ENCODE assay signal across 7 cellular contexts in the genomic region with DNA sequence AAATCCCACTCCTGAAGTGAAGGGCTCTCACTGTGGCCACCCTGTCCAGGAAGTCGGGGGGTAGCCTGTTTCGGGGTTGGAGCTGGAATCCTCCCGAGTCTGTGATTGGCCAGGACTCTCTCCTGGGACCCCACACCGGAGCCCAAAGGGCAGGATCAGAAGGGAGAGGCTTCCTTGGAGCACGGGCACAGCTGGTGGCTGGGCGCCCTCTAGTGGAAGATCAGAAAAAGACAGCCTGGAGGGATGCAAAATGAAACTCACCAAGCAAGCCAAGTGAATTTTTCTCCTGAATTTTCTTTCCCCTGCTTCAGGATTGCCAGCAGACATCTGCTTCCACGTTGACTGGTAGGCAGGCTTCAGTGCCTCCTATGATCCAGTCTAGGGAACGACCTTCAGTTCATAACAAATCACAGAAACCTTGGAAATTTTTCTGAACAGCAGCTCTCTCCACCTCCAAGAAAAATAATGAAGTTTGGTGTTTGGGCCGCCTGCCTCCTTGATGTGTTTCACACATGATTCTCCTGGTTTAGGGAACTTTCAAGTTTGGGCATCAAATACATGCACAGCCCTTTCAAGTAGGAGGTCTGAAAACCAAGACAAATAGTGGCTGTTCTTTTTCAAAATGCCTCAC.
DNase-seq lines count a peak whose midpoint lies in the region; TF ChIP-seq lines count a peak whose summit lies in the region.

No MANE protein-coding gene starts in this region.

- no peak overlapping the region for H3K4me3 ChIP-seq in GM12875 (ENCODE audit: low read depth, low read length)

- DNase-seq in NCI-H1105 treated with DMSO at 0.1 percent for 48 hours (lab: John Stamatoyannopoulos, UW) (peak; percentile 65), T1000 (lab: John Stamatoyannopoulos, UW) (peak; percentile 34), immature natural killer cell (peak; percentile 44 to 55 (median 46)), cerebellar nuclear complex (lab: John Stamatoyannopoulos, UW) (no peak)
- peak; percentile 27 to 65 (median 40) for DNase-seq in stimulated activated CD4-positive, alpha-beta T cell treated with anti-CD3 and anti-CD28 coated beads, Interleukin-12 subunit alpha, Interleukin-12 subunit beta, amount 100 ng/mL, for 48 hours (ENCODE audit: low read depth in 2 of 3, low spot score in 1 of 3)

- H3K4me3 Mint-ChIP-seq in brain (no peak overlapping the region), immature natural killer cell (no peak overlapping the region)

- H3K27ac Mint-ChIP-seq in brain (peak overlapping the region in 1 of 5 experiments; percentile 45), immature natural killer cell (no peak overlapping the region)

- peaks cover 6% of the 10 kb centered on the region for H3K4me1 Mint-ChIP-seq in brain
- H3K4me1 Mint-ChIP-seq in immature natural killer cell: peaks cover 10 to 12% of the 10 kb centered on the region in 2 donors

- TF ChIP-seq CTCF in GM12875 (IDR thresholded peaks at IDR 0.05; ENCODE audit: borderline replicate concordance, insufficient read depth, low read depth, low read length) (peak; percentile 90), brain (conservative IDR thresholded peaks at IDR 0.05) (peak; percentile 89 to 96)

- peaks cover 0 to 1% (median 0%) of the 10 kb centered on the region in 5 experiments for H3K9me3 Mint-ChIP-seq in brain
- no peaks in the 10 kb centered on the region for H3K9me3 Mint-ChIP-seq in immature natural killer cell

- peaks cover 10% of the 10 kb centered on the region for H3K27me3 Mint-ChIP-seq in brain
- H3K27me3 Mint-ChIP-seq in immature natural killer cell (ENCODE audit: low read depth in 3 of 3): peaks cover 0 to 11% (median 4%) of the 10 kb centered on the region in 3 donors

- no peaks in the 10 kb centered on the region for H3K36me3 Mint-ChIP-seq in brain
- H3K36me3 Mint-ChIP-seq in immature natural killer cell: no peaks in the 10 kb centered on the region

Comparison
In these comparisons a context has a peak if more than half of its experiments do, and no peak if none do; other contexts are left out.
1. DNase-seq: peak in NCI-H1105 treated with DMSO at 0.1 percent for 48 hours (single experiment), T1000 (single experiment), immature natural killer cell (3 of 3) and stimulated activated CD4-positive, alpha-beta T cell treated with anti-CD3 and anti-CD28 coated beads, Interleukin-12 subunit alpha, Interleukin-12 subunit beta, amount 100 ng/mL, for 48 hours (3 of 3); none in cerebellar nuclear complex (0 of 2).